In genomic region chr11:129960216-129961214, GRCh38 we compare ENCODE assay signal across 10 cellular contexts. TPM values are rescaled to one million over a fixed set of nuclear protein-coding genes. Genes with fewer than 3 reads are reported as not detected.
DNase-seq lines count a peak whose midpoint lies in the region; ATAC-seq and TF ChIP-seq lines count a peak whose summit lies in the region.
"Had no signal": no experiment of that assay in that cellular context is flagged by ENCODE, and none has a peak within 500 bp of the region (broad histone marks: within the 10 kb centered on the region; RNA-seq: fewer than 3 reads in every experiment).

No MANE protein-coding gene starts in this region.

- DNase-seq in GM04504 (ENCODE audit: low read depth): peak; percentile 45
- DNase-seq in mammary epithelial cell: peak; percentile 84
- DNase-seq in Right ventricle myocardium inferior (ENCODE audit: missing footprints): no peak
- DNase-seq in NCI-H446 treated with DMSO at 0.1 percent for 48 hours (lab: John Stamatoyannopoulos, UW): no peak
- DNase-seq in right cardiac atrium: no peak
- DNase-seq in central memory CD4-positive, alpha-beta T cell: no peak

- in situ Hi-C loops in mammary epithelial cell (cut with MboI; ENCODE audit: low sequenced_read_pairs in 2 of 2): no loop called here

- CTCF ChIA-PET in mammary epithelial cell (lab: Charles Lee; ENCODE audit: low non-redundant PET): no interaction called here

- no peak for TF ChIP-seq CTCF in mammary epithelial cell (conservative IDR thresholded peaks at IDR 0.05 in 1 of 2, IDR thresholded peaks at IDR 0.05 in 1 of 2; ENCODE audit: extremely low read depth in 1 of 2, insufficient read depth in 1 of 2, low read depth in 1 of 2, low read length in 2 of 2)

- WGBS in mammary epithelial cell (ENCODE audit: low coverage, missing lambda C conversion rate): 89% methylated on average over 18 of the region's 18 CpGs
- WGBS in right cardiac atrium: 96% methylated on average over 18 of the region's 18 CpGs

- BruUV-seq in mammary epithelial cell (replicated peaks; lab: Mats Ljungman, UMichigan): no TSS peak

- no peak overlapping the region for H3K27ac ChIP-seq in mammary epithelial cell (ENCODE audit: insufficient read depth, low read depth, low read length)
- H3K27ac ChIP-seq in right cardiac atrium (ENCODE audit: low read length): no peak overlapping the region
- H3K27ac ChIP-seq: SJSA1 had no signal

- H3K9me3 ChIP-seq in mammary epithelial cell (replicated peaks; ENCODE audit: insufficient read depth, low read length) (no peaks in the 10 kb centered on the region), right cardiac atrium (ENCODE audit: control insufficient read depth, low read length) (no peaks in the 10 kb centered on the region)
- H3K9me3 ChIP-seq: SJSA1 had no signal

- intact Hi-C loops in mammary epithelial cell (cut with micrococcal nuclease): no loop called here
- intact Hi-C loops in Right ventricle myocardium inferior (cut with DNase I): no loop called here
- intact Hi-C loops in right cardiac atrium (cut with DNase I): no loop called here

- H3K4me1 ChIP-seq in mammary epithelial cell (ENCODE audit: insufficient read depth, low read length) (peaks cover 12% of the 10 kb centered on the region), right cardiac atrium (ENCODE audit: control insufficient read depth, insufficient read depth, low read length) (no peaks in the 10 kb centered on the region)

- H3K9ac ChIP-seq in mammary epithelial cell (ENCODE audit: insufficient read depth, low read length): no peak overlapping the region

- no peaks in the 10 kb centered on the region for H3K79me2 ChIP-seq in mammary epithelial cell (ENCODE audit: insufficient read depth, low read length)

- H3K27me3 ChIP-seq in mammary epithelial cell (ENCODE audit: insufficient read depth, low read length) (no peaks in the 10 kb centered on the region), right cardiac atrium (ENCODE audit: control insufficient read depth, insufficient read depth) (no peaks in the 10 kb centered on the region)
- H3K27me3 ChIP-seq: SJSA1 had no signal

- H2AFZ ChIP-seq in mammary epithelial cell (ENCODE audit: low read depth, low read length): no peak overlapping the region

- H3K4me2 ChIP-seq in mammary epithelial cell (ENCODE audit: insufficient read depth, low read depth, low read length): peak overlapping the region; percentile 28

- H3K4me3 ChIP-seq in mammary epithelial cell (replicated peaks in 1 of 3; ENCODE audit: insufficient read depth in 1 of 3, low read depth in 2 of 3, low read length in 3 of 3) (no peak overlapping the region), right cardiac atrium (ENCODE audit: low read length) (no peak overlapping the region)
- H3K4me3 ChIP-seq: lung, SJSA1 had no signal

- H4K20me1 ChIP-seq in mammary epithelial cell (ENCODE audit: insufficient read depth, low read length): peaks cover 3% of the 10 kb centered on the region

- ATAC-seq in GM21423 (IDR thresholded peaks at IDR 0.05; ENCODE audit: unreplicated experiment): peak; percentile 78
- peak; percentile 93 for ATAC-seq in HG03565 (IDR thresholded peaks at IDR 0.05; ENCODE audit: unreplicated experiment)
- ATAC-seq in Right ventricle myocardium inferior: no peak
- ATAC-seq in right cardiac atrium: no peak

- peaks cover under 1% of the 10 kb centered on the region for H3K36me3 ChIP-seq in mammary epithelial cell (ENCODE audit: insufficient read depth, low read length)
- H3K36me3 ChIP-seq: SJSA1 had no signal

- dilution Hi-C loops in mammary epithelial cell (cut with HindIII; ENCODE audit: low sequenced_read_pairs): no loop called here

RNA-seq across cellular contexts. Expression of gene PRDM10, which starts 42.1 kb away (rescaled TPM):
- 1 to 10 TPM; 6.5 to 6.6 TPM for total RNA-seq in mammary epithelial cell
- 6.3 TPM for polyA plus RNA-seq in mammary epithelial cell
- polyA minus RNA-seq in mammary epithelial cell: 80.9 TPM
- total RNA-seq in Right ventricle myocardium inferior: 6.6 TPM
- total RNA-seq in right cardiac atrium: 1 to 10 TPM; 4.9 to 7.2 (median 6.3) TPM
- 1.6 TPM for polyA plus RNA-seq in right cardiac atrium

Comparison
In these comparisons a context has a peak if more than half of its experiments do, and no peak if none do; other contexts are left out.
1. DNase-seq: peak in GM04504 (single experiment) and mammary epithelial cell (single experiment); none in Right ventricle myocardium inferior (single experiment), NCI-H446 treated with DMSO at 0.1 percent for 48 hours (single experiment), right cardiac atrium (0 of 3) and central memory CD4-positive, alpha-beta T cell (single experiment).
2. ATAC-seq: peak in GM21423 (single experiment) and HG03565 (single experiment); none in Right ventricle myocardium inferior (single experiment) and right cardiac atrium (0 of 2).